ENCODE assay signal across 1 cellular context in the genomic region with DNA sequence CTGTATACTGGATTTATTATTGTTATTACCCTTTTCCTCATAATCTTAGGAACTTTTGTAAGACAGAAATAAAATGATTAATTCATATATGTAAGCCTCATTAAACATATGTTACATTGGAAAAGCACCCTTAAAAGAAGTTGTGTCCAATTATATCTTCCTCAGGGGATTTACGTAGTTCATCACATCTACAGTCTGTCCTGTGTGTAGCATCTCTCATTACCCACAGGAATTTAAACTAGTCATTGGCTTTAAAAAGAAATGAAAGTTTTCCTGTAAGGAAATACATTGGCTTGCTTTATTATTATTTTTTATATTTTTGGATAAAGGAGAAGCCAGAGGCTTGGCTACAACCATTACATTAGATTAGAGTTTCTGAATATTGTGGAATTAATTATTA.
TF ChIP-seq lines count a peak whose summit lies in the region.

No MANE protein-coding gene starts in this region.

TF ChIP-seq in SK-N-SH treated with all-trans-retinoic acid at 6 μM for 48 hours, 23 proteins besides CTCF, POLR2A, EP300 and RAD21 (continued from another document):
- TF ChIP-seq ZNF70 (CRISPR knock-in tag; IDR thresholded peaks at IDR 0.05) (no peak), TCF4 (CRISPR knock-in tag; IDR thresholded peaks at IDR 0.05; ENCODE audit: borderline replicate concordance) (no peak), ZFP3 (CRISPR knock-in tag; IDR thresholded peaks at IDR 0.05) (no peak), ZNF565 (CRISPR knock-in tag; conservative IDR thresholded peaks at IDR 0.05; ENCODE audit: low read depth) (no peak), ZC3H10 (CRISPR knock-in tag; IDR thresholded peaks at IDR 0.05) (no peak), ISL1 (CRISPR knock-in tag; IDR thresholded peaks at IDR 0.05) (no peak), RARB (CRISPR knock-in tag; IDR thresholded peaks at IDR 0.05) (no peak), OSR1 (CRISPR knock-in tag; IDR thresholded peaks at IDR 0.05) (no peak), BACH2 (CRISPR knock-in tag; IDR thresholded peaks at IDR 0.05; ENCODE audit: borderline replicate concordance) (no peak), ESRRG (CRISPR knock-in tag; IDR thresholded peaks at IDR 0.05) (no peak), SNAI2 (CRISPR knock-in tag; IDR thresholded peaks at IDR 0.05) (no peak), ZFP30 (CRISPR knock-in tag; IDR thresholded peaks at IDR 0.05) (no peak)
- TF ChIP-seq, protein P1, sequence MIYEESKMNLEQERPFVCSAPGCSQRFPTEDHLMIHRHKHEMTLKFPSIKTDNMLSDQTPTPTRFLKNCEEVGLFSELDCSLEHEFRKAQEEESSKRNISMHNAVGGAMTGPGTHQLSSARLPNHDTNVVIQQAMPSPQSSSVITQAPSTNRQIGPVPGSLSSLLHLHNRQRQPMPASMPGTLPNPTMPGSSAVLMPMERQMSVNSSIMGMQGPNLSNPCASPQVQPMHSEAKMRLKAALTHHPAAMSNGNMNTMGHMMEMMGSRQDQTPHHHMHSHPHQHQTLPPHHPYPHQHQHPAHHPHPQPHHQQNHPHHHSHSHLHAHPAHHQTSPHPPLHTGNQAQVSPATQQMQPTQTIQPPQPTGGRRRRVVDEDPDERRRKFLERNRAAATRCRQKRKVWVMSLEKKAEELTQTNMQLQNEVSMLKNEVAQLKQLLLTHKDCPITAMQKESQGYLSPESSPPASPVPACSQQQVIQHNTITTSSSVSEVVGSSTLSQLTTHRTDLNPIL (CRISPR knock-in tag; IDR thresholded peaks at IDR 0.05; ENCODE audit: low read depth): no peak
- TF ChIP-seq, protein P2, sequence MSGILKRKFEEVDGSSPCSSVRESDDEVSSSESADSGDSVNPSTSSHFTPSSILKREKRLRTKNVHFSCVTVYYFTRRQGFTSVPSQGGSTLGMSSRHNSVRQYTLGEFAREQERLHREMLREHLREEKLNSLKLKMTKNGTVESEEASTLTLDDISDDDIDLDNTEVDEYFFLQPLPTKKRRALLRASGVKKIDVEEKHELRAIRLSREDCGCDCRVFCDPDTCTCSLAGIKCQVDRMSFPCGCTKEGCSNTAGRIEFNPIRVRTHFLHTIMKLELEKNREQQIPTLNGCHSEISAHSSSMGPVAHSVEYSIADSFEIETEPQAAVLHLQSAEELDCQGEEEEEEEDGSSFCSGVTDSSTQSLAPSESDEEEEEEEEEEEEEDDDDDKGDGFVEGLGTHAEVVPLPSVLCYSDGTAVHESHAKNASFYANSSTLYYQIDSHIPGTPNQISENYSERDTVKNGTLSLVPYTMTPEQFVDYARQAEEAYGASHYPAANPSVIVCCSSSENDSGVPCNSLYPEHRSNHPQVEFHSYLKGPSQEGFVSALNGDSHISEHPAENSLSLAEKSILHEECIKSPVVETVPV (CRISPR knock-in tag; IDR thresholded peaks at IDR 0.05): no peak
